Comparison of ENCODE assay signal across 9 cellular contexts in the genomic region with DNA sequence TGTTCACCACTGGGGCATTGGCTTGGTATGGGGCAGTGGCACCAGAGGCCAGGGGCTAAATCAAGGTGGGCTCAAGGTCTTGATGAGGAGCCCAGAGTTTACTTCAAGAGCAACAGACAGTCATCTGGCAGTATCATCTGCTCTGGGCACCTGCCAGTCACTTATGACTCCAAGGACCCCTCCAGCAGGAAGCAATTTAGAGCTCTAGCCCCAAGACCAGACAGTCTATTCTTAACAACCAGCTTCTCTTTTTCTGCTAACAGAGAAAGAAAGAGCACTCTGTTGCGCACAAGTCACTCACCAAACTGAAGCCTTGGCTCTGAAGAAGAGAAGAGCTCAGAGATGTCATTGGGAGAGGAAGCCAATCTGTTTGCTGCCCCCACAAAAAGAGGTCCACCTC.
"Had no signal": no experiment of that assay in that cellular context is flagged by ENCODE, and none has a peak within 500 bp of the region (broad histone marks: within the 10 kb centered on the region; RNA-seq: fewer than 3 reads in every experiment).

No MANE protein-coding gene starts in this region.

- H3K4me3 Mint-ChIP-seq: GM23338, HFFc6, IgD-negative memory B cell had no signal

- H3K4me2 ChIP-seq: GM23338 had no signal

- H3K4me3 ChIP-seq: GM23338, HAP-1 had no signal

- H3K4me1 ChIP-seq: HAP-1 had no signal

- H3K27me3 Mint-ChIP-seq: IgD-negative memory B cell had no signal

- ATAC-seq: GM23338, HCT116, HepG2 had no signal

- DNase-seq: H7, HFFc6, KG1 had no signal

- H2AFZ ChIP-seq: GM23338 had no signal

- H3K27ac ChIP-seq: HL-60 had no signal

- H3K36me3 Mint-ChIP-seq: IgD-negative memory B cell had no signal

- H3K27ac Mint-ChIP-seq: GM23338, HFFc6 had no signal
